ENCODE assay signal across 10 cellular contexts in genomic region chr18:76459312-76459686, GRCh38. TPM values are rescaled to one million over a fixed set of nuclear protein-coding genes. Genes with fewer than 3 reads are reported as not detected.
A peak's percentile ranks its signal among the peaks of the same experiment; 100 is the strongest.
DNase-seq lines count a peak whose midpoint lies in the region; ATAC-seq and TF ChIP-seq lines count a peak whose summit lies in the region.
"Had no signal": no experiment of that assay in that cellular context is flagged by ENCODE, and none has a peak within 500 bp of the region (broad histone marks: within the 10 kb centered on the region; RNA-seq: fewer than 3 reads in every experiment).

No MANE protein-coding gene starts in this region.

- H3K36me3 Mint-ChIP-seq in activated T-helper 2 cell treated with anti-CD3 and anti-CD28 coated beads, Interferon-gamma antibody, Interleukin-2, Interleukin-4, amounts not matched to agents 10 μg/mL and 5 μg/mL and 100 μg/mL, durations not matched to agents 14 hours and 24 hours and 36 hours (ENCODE audit: low read depth): no peaks in the 10 kb centered on the region
- H3K36me3 Mint-ChIP-seq in immature natural killer cell: peaks cover 0 to 11% (median 0%) of the 10 kb centered on the region in 3 donors

- no peak overlapping the region for H3K4me3 Mint-ChIP-seq in activated T-helper 2 cell treated with anti-CD3 and anti-CD28 coated beads, Interferon-gamma antibody, Interleukin-2, Interleukin-4, amounts not matched to agents 10 μg/mL and 5 μg/mL and 100 μg/mL, durations not matched to agents 14 hours and 24 hours and 36 hours (ENCODE audit: low read depth)
- no peak overlapping the region for H3K4me3 Mint-ChIP-seq in immature natural killer cell

- H3K4me1 ChIP-seq in osteoblast (ENCODE audit: insufficient read depth, low read length) (peaks cover 39% of the 10 kb centered on the region), upper lobe of right lung (peaks cover 5% of the 10 kb centered on the region)

- peak overlapping the region; percentile 82 for H3K4me2 ChIP-seq in osteoblast (ENCODE audit: insufficient read depth, low read length)

- no peak for TF ChIP-seq CTCF in fibroblast of mammary gland (conservative IDR thresholded peaks at IDR 0.05; ENCODE audit: control insufficient read depth, insufficient read depth, low read depth, low read length)
- TF ChIP-seq CTCF in osteoblast (IDR thresholded peaks at IDR 0.05; ENCODE audit: extremely low read depth, low read depth, low read length): no peak
- TF ChIP-seq CTCF in upper lobe of right lung (IDR thresholded peaks at IDR 0.05): no peak

- H3K9me3 ChIP-seq in osteoblast (ENCODE audit: low read depth, low read length) (no peaks in the 10 kb centered on the region), upper lobe of right lung (no peaks in the 10 kb centered on the region)

- H3K27me3 Mint-ChIP-seq in activated T-helper 2 cell treated with anti-CD3 and anti-CD28 coated beads, Interferon-gamma antibody, Interleukin-2, Interleukin-4, amounts not matched to agents 10 μg/mL and 5 μg/mL and 100 μg/mL, durations not matched to agents 14 hours and 24 hours and 36 hours (ENCODE audit: low read depth): peaks cover 4% of the 10 kb centered on the region
- no peaks in the 10 kb centered on the region for H3K27me3 Mint-ChIP-seq in immature natural killer cell (ENCODE audit: low read depth in 3 of 3)

- no peaks in the 10 kb centered on the region for H3K9me3 Mint-ChIP-seq in activated T-helper 2 cell treated with anti-CD3 and anti-CD28 coated beads, Interferon-gamma antibody, Interleukin-2, Interleukin-4, amounts not matched to agents 10 μg/mL and 5 μg/mL and 100 μg/mL, durations not matched to agents 14 hours and 24 hours and 36 hours
- H3K9me3 Mint-ChIP-seq in immature natural killer cell: no peaks in the 10 kb centered on the region

- DNase-seq in activated T-helper 2 cell treated with anti-CD3 and anti-CD28 coated beads, Interferon-gamma antibody, Interleukin-2, Interleukin-4, amounts not matched to agents 10 μg/mL and 5 μg/mL and 100 μg/mL, durations not matched to agents 14 hours and 24 hours and 36 hours (ENCODE audit: low spot score): peak; percentile 0
- DNase-seq in fibroblast of mammary gland (ENCODE audit: low read depth) (no peak), osteoblast (ENCODE audit: insufficient read length, low spot score, missing footprints) (no peak), upper lobe of right lung (peak; percentile 43), HUDEP-2 (lab: John Stamatoyannopoulos, UW; ENCODE audit: unreplicated experiment in 76 of 76) (no peak), midbrain (lab: John Stamatoyannopoulos, UW) (no peak), immature natural killer cell (no peak)
- no peak for DNase-seq in activated CD4-positive, CD25-positive, alpha-beta regulatory T cell treated with anti-CD3 and anti-CD28 coated beads, Interleukin-2, amount 50 U/mL, for 72 hours
- DNase-seq: DMS153, NCI-H526 had no signal

- peak overlapping the region; percentile 83 for H2AFZ ChIP-seq in osteoblast (ENCODE audit: low read length)

- H3K27ac ChIP-seq in osteoblast (ENCODE audit: low read depth, low read length): peak overlapping the region; percentile 95
- peak overlapping the region; percentile 25 for H3K27ac ChIP-seq in upper lobe of right lung

- H3K27me3 ChIP-seq in osteoblast (ENCODE audit: insufficient read depth, low read length) (no peaks in the 10 kb centered on the region), upper lobe of right lung (no peaks in the 10 kb centered on the region)

- H3K4me1 Mint-ChIP-seq in activated T-helper 2 cell treated with anti-CD3 and anti-CD28 coated beads, Interferon-gamma antibody, Interleukin-2, Interleukin-4, amounts not matched to agents 10 μg/mL and 5 μg/mL and 100 μg/mL, durations not matched to agents 14 hours and 24 hours and 36 hours (ENCODE audit: low read depth): no peaks in the 10 kb centered on the region
- H3K4me1 Mint-ChIP-seq in immature natural killer cell: peaks cover 20 to 23% of the 10 kb centered on the region in 2 donors

- intact Hi-C loops in activated T-helper 2 cell treated with anti-CD3 and anti-CD28 coated beads, Interferon-gamma antibody, Interleukin-2, Interleukin-4, amounts not matched to agents 10 μg/mL and 5 μg/mL and 100 μg/mL, durations not matched to agents 14 hours and 24 hours and 36 hours (cut with micrococcal nuclease): no loop called here
- intact Hi-C loops in upper lobe of right lung (cut with DNase I): no loop called here

- peaks cover 72% of the 10 kb centered on the region for H3K79me2 ChIP-seq in osteoblast (ENCODE audit: insufficient read depth, low read length)

- H3K27ac Mint-ChIP-seq in activated T-helper 2 cell treated with anti-CD3 and anti-CD28 coated beads, Interferon-gamma antibody, Interleukin-2, Interleukin-4, amounts not matched to agents 10 μg/mL and 5 μg/mL and 100 μg/mL, durations not matched to agents 14 hours and 24 hours and 36 hours: no peak overlapping the region
- H3K27ac Mint-ChIP-seq in immature natural killer cell: no peak overlapping the region

- H4K20me1 ChIP-seq in osteoblast (ENCODE audit: insufficient read depth, low read length): no peaks in the 10 kb centered on the region

- ATAC-seq in upper lobe of right lung: no peak

- H3K4me3 ChIP-seq in fibroblast of mammary gland (ENCODE audit: control insufficient read depth, low read depth, low read length) (peak overlapping the region; percentile 22), osteoblast (ENCODE audit: insufficient read depth, low read length) (peak overlapping the region; percentile 65), upper lobe of right lung (no peak overlapping the region)

- H3K36me3 ChIP-seq in osteoblast (ENCODE audit: insufficient read depth, low read length) (peaks cover 8% of the 10 kb centered on the region), upper lobe of right lung (no peaks in the 10 kb centered on the region)

RNA-seq across cellular contexts. Expression of gene ZNF516, which starts 35.7 kb away (rescaled TPM):
- total RNA-seq in activated T-helper 2 cell treated with anti-CD3 and anti-CD28 coated beads, Interferon-gamma antibody, Interleukin-2, Interleukin-4, amounts not matched to agents 10 μg/mL and 5 μg/mL and 100 μg/mL, durations not matched to agents 14 hours and 24 hours and 36 hours: 1.2 and 1.9 TPM in 2 replicates
- 16.3 and 17.7 TPM in 2 replicates for total RNA-seq in osteoblast
- total RNA-seq in upper lobe of right lung: 28.0 TPM
- 1 to 10 TPM; 1.2 to 6.1 (median 2.0) TPM for polyA plus RNA-seq in immature natural killer cell

Comparison
In these comparisons a context has a peak if more than half of its experiments do, and no peak if none do; other contexts are left out.
1. DNase-seq: peak in activated T-helper 2 cell treated with anti-CD3 and anti-CD28 coated beads, Interferon-gamma antibody, Interleukin-2, Interleukin-4, amounts not matched to agents 10 μg/mL and 5 μg/mL and 100 μg/mL, durations not matched to agents 14 hours and 24 hours and 36 hours (single experiment) and upper lobe of right lung (single experiment); none in fibroblast of mammary gland (single experiment), osteoblast (single experiment), HUDEP-2 (0 of 76), midbrain (single experiment), activated CD4-positive, CD25-positive, alpha-beta regulatory T cell treated with anti-CD3 and anti-CD28 coated beads, Interleukin-2, amount 50 U/mL, for 72 hours (single experiment) and immature natural killer cell (0 of 3).